28 cellular contexts compared by ENCODE assay signal in genomic region chr1:225355863-225356262, GRCh38.
"Had no signal": no experiment of that assay in that cellular context is flagged by ENCODE, and none has a peak within 500 bp of the region (broad histone marks: within the 10 kb centered on the region; RNA-seq: fewer than 3 reads in every experiment).

No MANE protein-coding gene starts in this region.

- H3K9me3 ChIP-seq: left ventricle myocardium inferior, ovary, right atrium auricular region, stomach, testis, thyroid gland, transverse colon, upper lobe of left lung, vagina had no signal

- FAIRE-seq: islet of Langerhans, kidney had no signal

- H3K4me2 ChIP-seq: neural progenitor cell had no signal

- H3K36me3 ChIP-seq: left ventricle myocardium inferior, neural progenitor cell, ovary, right atrium auricular region, stomach, thyroid gland, transverse colon, upper lobe of left lung, vagina had no signal

- H3K4me3 ChIP-seq: left ventricle myocardium inferior, lung, neural progenitor cell, ovary, right atrium auricular region, skin epidermis, stomach, testis, thyroid gland, transverse colon, upper lobe of left lung, vagina had no signal

- H3K4me1 ChIP-seq: left ventricle myocardium inferior, neural progenitor cell, right atrium auricular region, stomach, testis, thyroid gland, transverse colon, upper lobe of left lung, vagina had no signal

- ATAC-seq: left colon; natural killer cell; sciatic nerve; stimulated activated naive B cell treated with anti-CD40 and anti-IgM and Interleukin-4, amounts not matched to agents 10 μg/mL and 1 μg/mL and 100 μg/mL, for 72 hours; stimulated activated naive CD8-positive, alpha-beta T cell treated with anti-CD3 and anti-CD28 coated beads, Interleukin-15, Interleukin-2, amounts not matched to agents 100 U/mL and 50 U/mL, for 24 hours had no signal

- H2AFZ ChIP-seq: neural progenitor cell had no signal

- H3K9ac ChIP-seq: neural progenitor cell had no signal

- DNase-seq: hypothalamus; immature natural killer cell; kidney; left colon; left ventricle myocardium inferior; mesendoderm; naive B cell; natural killer cell; nephron progenitor cell; ovary; stimulated activated CD4-positive, alpha-beta T cell treated with anti-CD3 and anti-CD28 coated beads, Interleukin-12 subunit alpha, Interleukin-12 subunit beta, amount 100 ng/mL, for 4 hours; stimulated activated CD4-positive, alpha-beta T cell treated with anti-CD3 and anti-CD28 coated beads, Interleukin-15, amount 100 ng/mL, for 24 hours; stimulated activated CD4-positive, alpha-beta T cell treated with anti-CD3 and anti-CD28 coated beads, Interleukin-2, amount 100 ng/mL, for 24 hours; stimulated activated CD4-positive, alpha-beta T cell treated with anti-CD3 and anti-CD28 coated beads, Interleukin-4, amount 100 ng/mL, for 1 hour; stimulated activated naive B cell treated with anti-CD40 and anti-IgM and Interleukin-4, amounts not matched to agents 10 μg/mL and 1 μg/mL and 100 μg/mL, for 72 hours; stimulated activated naive CD8-positive, alpha-beta T cell treated with anti-CD3 and anti-CD28 coated beads, Interleukin-15, Interleukin-2, amounts not matched to agents 100 U/mL and 50 U/mL, for 24 hours; stomach; testis; thyroid gland; transverse colon; upper lobe of left lung had no signal

- H3K27ac ChIP-seq: left ventricle myocardium inferior, neural progenitor cell, ovary, right atrium auricular region, skin epidermis, stomach, testis, thyroid gland, transverse colon, upper lobe of left lung, vagina had no signal

- H3K27me3 ChIP-seq: neural progenitor cell, ovary, right atrium auricular region, stomach, testis, thyroid gland, transverse colon, upper lobe of left lung, vagina had no signal
